13 cellular contexts compared by ENCODE assay signal in the genomic region with DNA sequence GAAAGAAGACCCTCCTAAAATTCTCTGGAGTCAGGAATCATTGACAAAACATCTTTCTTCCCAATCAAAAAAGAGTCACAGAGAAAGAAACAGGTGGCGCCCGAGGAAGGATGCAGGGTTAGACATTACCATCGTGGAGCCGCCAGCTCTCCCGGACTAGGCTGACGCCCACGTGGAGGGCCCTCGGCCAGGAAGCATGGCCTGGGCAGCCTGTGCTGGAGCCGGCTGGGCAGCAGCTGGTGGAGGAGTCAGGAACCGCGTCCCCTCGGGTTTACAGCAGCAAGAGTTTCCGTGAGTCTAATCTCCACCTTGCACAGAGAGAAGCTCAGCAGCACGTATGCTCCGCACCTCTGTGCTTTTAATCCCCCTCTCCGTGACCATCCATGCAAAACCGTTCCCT.
DNase-seq lines count a peak whose midpoint lies in the region; ATAC-seq, FAIRE-seq and TF ChIP-seq lines count a peak whose summit lies in the region.
"Had no signal": no experiment of that assay in that cellular context is flagged by ENCODE, and none has a peak within 500 bp of the region (broad histone marks: within the 10 kb centered on the region; RNA-seq: fewer than 3 reads in every experiment).

No MANE protein-coding gene starts in this region.

- no peak overlapping the region for H3K4me3 ChIP-seq in fibroblast of mammary gland (ENCODE audit: control insufficient read depth, low read depth, low read length)

- DNase-seq in DMS53 (lab: John Stamatoyannopoulos, UW) (peak; percentile 86), NCI-H524 treated with DMSO at 0.1 percent for 48 hours (lab: John Stamatoyannopoulos, UW) (peak; percentile 77), fibroblast of mammary gland (ENCODE audit: low read depth) (peak; percentile 16), nucleus accumbens (lab: John Stamatoyannopoulos, UW) (peak in 46 of 56 donors; percentile 1 to 82 (median 48)), H54 (ENCODE audit: insufficient read length, low spot score) (no peak), NCI-H1930 (lab: John Stamatoyannopoulos, UW) (no peak)
- DNase-seq in stimulated activated naive CD4-positive, alpha-beta T cell treated with Interleukin-2 at 50 U/mL for 16 hours (lab: John Stamatoyannopoulos, UW) = no peak
- DNase-seq: amniotic stem cell; CD8-positive, alpha-beta T cell; MV-4-11; trophoblast cell had no signal

- no peak for FAIRE-seq in H54 (lab: Jason Lieb, UNC)
- FAIRE-seq: islet of Langerhans had no signal

- no peak for ATAC-seq in GM19452 (IDR thresholded peaks at IDR 0.05; ENCODE audit: unreplicated experiment)
- ATAC-seq: CD8-positive, alpha-beta T cell had no signal

- no peak for TF ChIP-seq POLR2A in H54 (IDR thresholded peaks at IDR 0.05; ENCODE audit: low read depth, low read length)

- TF ChIP-seq CTCF in fibroblast of mammary gland (conservative IDR thresholded peaks at IDR 0.05; ENCODE audit: control insufficient read depth, insufficient read depth, low read depth, low read length) = no peak

Comparison
In these comparisons a context has a peak if more than half of its experiments do, and no peak if none do; other contexts are left out.
1. DNase-seq: peak in DMS53 (single experiment), NCI-H524 treated with DMSO at 0.1 percent for 48 hours (single experiment), fibroblast of mammary gland (single experiment) and nucleus accumbens (46 of 56); none in H54 (single experiment), NCI-H1930 (0 of 2) and stimulated activated naive CD4-positive, alpha-beta T cell treated with Interleukin-2 at 50 U/mL for 16 hours (single experiment).